Comparison of ENCODE assay signal across 12 cellular contexts in genomic region chr16:28264656-28265055, GRCh38. TPM values are rescaled to one million over a fixed set of nuclear protein-coding genes. Genes with fewer than 3 reads are reported as not detected.
DNase-seq lines count a peak whose midpoint lies in the region; ATAC-seq, FAIRE-seq and TF ChIP-seq lines count a peak whose summit lies in the region.
"Had no signal": no experiment of that assay in that cellular context is flagged by ENCODE, and none has a peak within 500 bp of the region (broad histone marks: within the 10 kb centered on the region; RNA-seq: fewer than 3 reads in every experiment).

No MANE protein-coding gene starts in this region.

- H3K4me3 ChIP-seq in bronchial epithelial cell (ENCODE audit: low read depth, low read length): no peak overlapping the region
- no peak overlapping the region for H3K4me3 ChIP-seq in pancreas
- H3K4me3 ChIP-seq in ascending aorta: no peak overlapping the region
- H3K4me3 ChIP-seq: ovary had no signal

- intact Hi-C loops in pancreas (cut with DNase I): no loop called here
- intact Hi-C loops in ascending aorta (cut with DNase I): no loop called here
- intact Hi-C loops in natural killer cell (cut with micrococcal nuclease): no loop called here

- H3K36me3 ChIP-seq in bronchial epithelial cell (ENCODE audit: control insufficient read depth, insufficient read depth, low read length) (no peaks in the 10 kb centered on the region), pancreas (no peaks in the 10 kb centered on the region), ascending aorta (no peaks in the 10 kb centered on the region)
- H3K36me3 ChIP-seq: ovary had no signal

- H3K4me1 ChIP-seq in pancreas: no peaks in the 10 kb centered on the region
- H3K4me1 ChIP-seq in ascending aorta: no peaks in the 10 kb centered on the region

- H3K27me3 Mint-ChIP-seq in natural killer cell (ENCODE audit: low read depth in 2 of 2): peaks cover 10 to 20% of the 10 kb centered on the region in 2 donors

- H3K4me3 Mint-ChIP-seq in natural killer cell: no peak overlapping the region
- H3K4me3 Mint-ChIP-seq: activated naive CD4-positive, alpha-beta T cell treated with anti-CD3 and anti-CD28 coated beads for 36 hours had no signal

- DNase-seq in EH (ENCODE audit: low read depth) (peak; percentile 8), KBM-7 (peak; percentile 78), bronchial epithelial cell (ENCODE audit: low read depth) (peak; percentile 29), pancreas (peak in 1 of 6 donors; percentile 18), ascending aorta (ENCODE audit: low spot score in 2 of 2) (no peak), natural killer cell (no peak)
- DNase-seq: activated CD4-positive, alpha-beta T cell treated with anti-CD3 and anti-CD28 coated beads for 1 hour; activated naive CD4-positive, alpha-beta T cell treated with anti-CD3 and anti-CD28 coated beads for 36 hours; GF-D8; ovary had no signal

- TF ChIP-seq CTCF in bronchial epithelial cell (IDR thresholded peaks at IDR 0.05; ENCODE audit: insufficient read depth, low read length, severe bottlenecking): no peak
- no peak for TF ChIP-seq CTCF in pancreas (IDR thresholded peaks at IDR 0.05)
- no peak for TF ChIP-seq CTCF in ascending aorta (IDR thresholded peaks at IDR 0.05)
- TF ChIP-seq CTCF in natural killer cell (IDR thresholded peaks at IDR 0.05): no peak

- no peaks in the 10 kb centered on the region for H3K27me3 ChIP-seq in bronchial epithelial cell (ENCODE audit: control insufficient read depth, insufficient read depth, low read length)
- no peaks in the 10 kb centered on the region for H3K27me3 ChIP-seq in pancreas
- no peaks in the 10 kb centered on the region for H3K27me3 ChIP-seq in ascending aorta
- H3K27me3 ChIP-seq: ovary had no signal

- ATAC-seq in pancreas: peak in 3 of 4 donors; percentile 57 to 77 (median 60)
- no peak for ATAC-seq in HG03354 (IDR thresholded peaks at IDR 0.05; ENCODE audit: poor library complexity, severe bottlenecking, unreplicated experiment)
- no peak for ATAC-seq in natural killer cell
- no peak for ATAC-seq in HG02763 (IDR thresholded peaks at IDR 0.05; ENCODE audit: unreplicated experiment)

- no peak overlapping the region for H3K27ac Mint-ChIP-seq in natural killer cell
- H3K27ac Mint-ChIP-seq: activated naive CD4-positive, alpha-beta T cell treated with anti-CD3 and anti-CD28 coated beads for 36 hours had no signal

- WGBS in pancreas, 2 donors: 27 to 32% methylated on average over 14 of the region's 14 CpGs

- H3K9me3 Mint-ChIP-seq in natural killer cell: no peaks in the 10 kb centered on the region
- H3K9me3 Mint-ChIP-seq: activated naive CD4-positive, alpha-beta T cell treated with anti-CD3 and anti-CD28 coated beads for 36 hours had no signal

- H3K9me3 ChIP-seq in pancreas: no peaks in the 10 kb centered on the region
- H3K9me3 ChIP-seq in ascending aorta: no peaks in the 10 kb centered on the region
- H3K9me3 ChIP-seq: ovary had no signal

- H3K4me1 Mint-ChIP-seq in natural killer cell: peaks cover 3 to 5% of the 10 kb centered on the region in 2 donors

- no peak for FAIRE-seq in bronchial epithelial cell (lab: Jason Lieb, UNC)
- FAIRE-seq in pancreas (lab: Jason Lieb, UNC): no peak

- H3K27ac ChIP-seq in pancreas: no peak overlapping the region
- H3K27ac ChIP-seq in ascending aorta: no peak overlapping the region
- H3K27ac ChIP-seq: ovary had no signal

- H3K36me3 Mint-ChIP-seq in natural killer cell: no peaks in the 10 kb centered on the region

- in situ Hi-C loops in KBM-7 (cut with MboI; ENCODE audit: low pct_unique_long_range_greater_than_20kb, low sequenced_read_pairs): no loop called here

RNA-seq across cellular contexts. Expression of gene SBK1, which starts 27.7 kb away (rescaled TPM):
- total RNA-seq in bronchial epithelial cell: under 0.01 TPM in 2 replicates
- 1 to 10 TPM; 1.3 to 4.0 (median 1.6) TPM for total RNA-seq in pancreas
- polyA plus RNA-seq in pancreas: 1 to 10 TPM in 1 of 2 donors, under 1 TPM in 1; 0.96 to 1.4 TPM
- total RNA-seq in ascending aorta: not detected
- total RNA-seq in natural killer cell: 10 to 100 TPM; 59.3 to 60.9 (median 59.8) TPM

RNA-seq across cellular contexts. Expression of gene XPO6, which starts 52.9 kb away (rescaled TPM):
- 84.8 and 87.7 TPM in 2 replicates for total RNA-seq in bronchial epithelial cell
- total RNA-seq in pancreas: 10 to 100 TPM; 32.6 to 46.5 (median 36.4) TPM
- 10 to 100 TPM; 66.6 to 73.6 TPM for polyA plus RNA-seq in pancreas
- total RNA-seq in ascending aorta: 180 TPM
- 100 to 1,000 TPM; 233 to 321 (median 240) TPM for total RNA-seq in natural killer cell

Comparison
In these comparisons a context has a peak if more than half of its experiments do, and no peak if none do; other contexts are left out.
1. DNase-seq: peak in EH (single experiment), KBM-7 (single experiment) and bronchial epithelial cell (single experiment); none in ascending aorta (0 of 2) and natural killer cell (single experiment).
2. ATAC-seq: peak in pancreas (3 of 4); none in HG03354 (single experiment), natural killer cell (0 of 3) and HG02763 (single experiment).
3. RNA of gene SBK1, which starts 27.7 kb away (total RNA-seq): 59.3 to 60.9 TPM in natural killer cell; 1.3 to 4.0 TPM in pancreas, under 0.01 TPM in bronchial epithelial cell and not detected in ascending aorta (single experiment); every median in the first group is over 10 times any median in the second.